Comparison of ENCODE assay signal across 15 cellular contexts in the genomic region with DNA sequence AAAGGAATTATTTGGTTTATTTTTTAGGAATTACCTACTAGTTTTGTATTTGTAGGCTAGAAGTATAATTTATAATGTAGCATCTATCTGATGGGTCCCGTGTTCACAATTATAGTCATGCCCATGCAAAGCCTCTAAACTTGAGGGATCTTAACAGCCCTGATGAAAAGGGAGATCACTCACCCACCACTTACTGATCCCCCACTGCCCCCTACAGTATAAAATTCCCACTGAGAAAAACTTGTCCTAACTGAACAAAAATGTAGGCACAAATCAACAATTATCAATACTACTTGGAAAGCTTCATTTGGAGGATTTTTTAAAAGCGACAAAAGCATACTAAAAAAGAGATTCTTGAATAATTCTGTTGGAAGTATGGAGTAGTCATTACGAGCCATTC. TPM values are rescaled to one million over a fixed set of nuclear protein-coding genes. Genes with fewer than 3 reads are reported as not detected.
DNase-seq lines count a peak whose midpoint lies in the region; ATAC-seq and TF ChIP-seq lines count a peak whose summit lies in the region.
"Had no signal": no experiment of that assay in that cellular context is flagged by ENCODE, and none has a peak within 500 bp of the region (broad histone marks: within the 10 kb centered on the region; RNA-seq: fewer than 3 reads in every experiment).

No MANE protein-coding gene starts in this region.

- no peaks in the 10 kb centered on the region for H3K9me3 ChIP-seq in DND-41 (ENCODE audit: insufficient read depth, low read length, severe bottlenecking)

- no peak overlapping the region for H3K4me2 ChIP-seq in DND-41 (ENCODE audit: insufficient read depth, low read length)

- ATAC-seq in DND-41 (ENCODE audit: insufficient read depth, low read depth) (no peak), HG03432 (IDR thresholded peaks at IDR 0.05; ENCODE audit: unreplicated experiment) (no peak), GM21360 (IDR thresholded peaks at IDR 0.05; ENCODE audit: unreplicated experiment) (no peak)
- ATAC-seq: stimulated activated memory B cell treated with anti-CD40 and anti-IgM and Interleukin-4, amounts not matched to agents 10 μg/mL and 1 μg/mL and 100 μg/mL, for 72 hours had no signal

- no peaks in the 10 kb centered on the region for H3K4me1 ChIP-seq in DND-41 (ENCODE audit: insufficient read depth, low read length)

- in situ Hi-C loops in astrocyte of the spinal cord (cut with HindIII; ENCODE audit: low sequenced_read_pairs): no loop called here

- peak; percentile 57 for TF ChIP-seq RAD21 in Ishikawa (IDR thresholded peaks at IDR 0.05; ENCODE audit: low read depth)

- H2AFZ ChIP-seq in DND-41 (ENCODE audit: low read depth, low read length): no peak overlapping the region

- H3K79me2 ChIP-seq in DND-41 (ENCODE audit: insufficient read depth, low read length): no peaks in the 10 kb centered on the region

- peaks cover 12% of the 10 kb centered on the region for H3K27me3 ChIP-seq in DND-41 (ENCODE audit: insufficient read depth, low read length, poor library complexity)

- no peak overlapping the region for H3K9ac ChIP-seq in DND-41 (ENCODE audit: low read depth, low read length)

- no peak overlapping the region for H3K4me3 ChIP-seq in DND-41 (ENCODE audit: low read depth in 1 of 2, low read length in 2 of 2)
- no peak overlapping the region for H3K4me3 ChIP-seq in astrocyte of the spinal cord (ENCODE audit: low read depth, low read length)

- TF ChIP-seq EP300 in Ishikawa (IDR thresholded peaks at IDR 0.05; ENCODE audit: borderline replicate concordance): no peak

- H4K20me1 ChIP-seq in DND-41 (ENCODE audit: insufficient read depth, low read length): no peaks in the 10 kb centered on the region

- TF ChIP-seq CTCF in DND-41 (IDR thresholded peaks at IDR 0.05; ENCODE audit: borderline replicate concordance, extremely low read depth, low read length, poor library complexity, severe bottlenecking) (peak; percentile 25), astrocyte of the spinal cord (IDR thresholded peaks at IDR 0.05; ENCODE audit: low read depth, low read length) (peak; percentile 17)

- H3K27ac ChIP-seq in DND-41 (ENCODE audit: low read length): no peak overlapping the region

- no peak for DNase-seq in DND-41
- no peak for DNase-seq in astrocyte of the spinal cord (ENCODE audit: low read depth, low spot score)
- DNase-seq in left kidney (ENCODE audit: low read depth, low spot score): peak; percentile 39
- DNase-seq in foreskin melanocyte: no peak
- no peak for DNase-seq in SK-N-DZ (ENCODE audit: low spot score)
- DNase-seq: activated CD4-positive, alpha-beta T cell treated with anti-CD3 and anti-CD28 coated beads for 4 hours; activated naive CD4-positive, alpha-beta T cell treated with anti-CD3 and anti-CD28 coated beads for 36 hours; EL; naive B cell; NCI-H1930; Right ventricle myocardium superior had no signal

- H3K36me3 ChIP-seq in DND-41 (ENCODE audit: insufficient read depth, low read length): no peaks in the 10 kb centered on the region

TF ChIP-seq in Ishikawa, 13 proteins besides CTCF, POLR2A, EP300 and RAD21:
- no peak for TF ChIP-seq ZBTB7A (IDR thresholded peaks at IDR 0.05; ENCODE audit: low read depth)
- TF ChIP-seq YY1 (IDR thresholded peaks at IDR 0.05; ENCODE audit: low read depth): no peak
- TF ChIP-seq CEBPB (IDR thresholded peaks at IDR 0.05): no peak
- TF ChIP-seq, protein P1, sequence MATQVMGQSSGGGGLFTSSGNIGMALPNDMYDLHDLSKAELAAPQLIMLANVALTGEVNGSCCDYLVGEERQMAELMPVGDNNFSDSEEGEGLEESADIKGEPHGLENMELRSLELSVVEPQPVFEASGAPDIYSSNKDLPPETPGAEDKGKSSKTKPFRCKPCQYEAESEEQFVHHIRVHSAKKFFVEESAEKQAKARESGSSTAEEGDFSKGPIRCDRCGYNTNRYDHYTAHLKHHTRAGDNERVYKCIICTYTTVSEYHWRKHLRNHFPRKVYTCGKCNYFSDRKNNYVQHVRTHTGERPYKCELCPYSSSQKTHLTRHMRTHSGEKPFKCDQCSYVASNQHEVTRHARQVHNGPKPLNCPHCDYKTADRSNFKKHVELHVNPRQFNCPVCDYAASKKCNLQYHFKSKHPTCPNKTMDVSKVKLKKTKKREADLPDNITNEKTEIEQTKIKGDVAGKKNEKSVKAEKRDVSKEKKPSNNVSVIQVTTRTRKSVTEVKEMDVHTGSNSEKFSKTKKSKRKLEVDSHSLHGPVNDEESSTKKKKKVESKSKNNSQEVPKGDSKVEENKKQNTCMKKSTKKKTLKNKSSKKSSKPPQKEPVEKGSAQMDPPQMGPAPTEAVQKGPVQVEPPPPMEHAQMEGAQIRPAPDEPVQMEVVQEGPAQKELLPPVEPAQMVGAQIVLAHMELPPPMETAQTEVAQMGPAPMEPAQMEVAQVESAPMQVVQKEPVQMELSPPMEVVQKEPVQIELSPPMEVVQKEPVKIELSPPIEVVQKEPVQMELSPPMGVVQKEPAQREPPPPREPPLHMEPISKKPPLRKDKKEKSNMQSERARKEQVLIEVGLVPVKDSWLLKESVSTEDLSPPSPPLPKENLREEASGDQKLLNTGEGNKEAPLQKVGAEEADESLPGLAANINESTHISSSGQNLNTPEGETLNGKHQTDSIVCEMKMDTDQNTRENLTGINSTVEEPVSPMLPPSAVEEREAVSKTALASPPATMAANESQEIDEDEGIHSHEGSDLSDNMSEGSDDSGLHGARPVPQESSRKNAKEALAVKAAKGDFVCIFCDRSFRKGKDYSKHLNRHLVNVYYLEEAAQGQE (IDR thresholded peaks at IDR 0.05; ENCODE audit: low read depth): no peak
- no peak for TF ChIP-seq MAX (IDR thresholded peaks at IDR 0.05)
- no peak for TF ChIP-seq TAF1 (IDR thresholded peaks at IDR 0.05; ENCODE audit: low read depth)
- TF ChIP-seq FOXM1 (IDR thresholded peaks at IDR 0.05; ENCODE audit: borderline replicate concordance, low read depth): no peak
- no peak for TF ChIP-seq TEAD4 (IDR thresholded peaks at IDR 0.05)
- no peak for TF ChIP-seq TCF12 (IDR thresholded peaks at IDR 0.05; ENCODE audit: low read depth)
- TF ChIP-seq, protein P2, sequence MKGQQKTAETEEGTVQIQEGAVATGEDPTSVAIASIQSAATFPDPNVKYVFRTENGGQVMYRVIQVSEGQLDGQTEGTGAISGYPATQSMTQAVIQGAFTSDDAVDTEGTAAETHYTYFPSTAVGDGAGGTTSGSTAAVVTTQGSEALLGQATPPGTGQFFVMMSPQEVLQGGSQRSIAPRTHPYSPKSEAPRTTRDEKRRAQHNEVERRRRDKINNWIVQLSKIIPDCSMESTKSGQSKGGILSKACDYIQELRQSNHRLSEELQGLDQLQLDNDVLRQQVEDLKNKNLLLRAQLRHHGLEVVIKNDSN (IDR thresholded peaks at IDR 0.05): no peak
- TF ChIP-seq CREB1 (IDR thresholded peaks at IDR 0.05; ENCODE audit: low read depth): no peak

RNA-seq across cellular contexts. Expression of gene WIF1, which starts 21.0 kb away (rescaled TPM):
- not detected in 2 replicates for polyA plus RNA-seq in SK-N-DZ (2014; cell fraction: cytosol; rRNA removed)
- polyA plus RNA-seq in SK-N-DZ (2014; cell fraction: nucleus; rRNA removed): not detected in 2 replicates
